8 cellular contexts compared by ENCODE assay signal in the genomic region with DNA sequence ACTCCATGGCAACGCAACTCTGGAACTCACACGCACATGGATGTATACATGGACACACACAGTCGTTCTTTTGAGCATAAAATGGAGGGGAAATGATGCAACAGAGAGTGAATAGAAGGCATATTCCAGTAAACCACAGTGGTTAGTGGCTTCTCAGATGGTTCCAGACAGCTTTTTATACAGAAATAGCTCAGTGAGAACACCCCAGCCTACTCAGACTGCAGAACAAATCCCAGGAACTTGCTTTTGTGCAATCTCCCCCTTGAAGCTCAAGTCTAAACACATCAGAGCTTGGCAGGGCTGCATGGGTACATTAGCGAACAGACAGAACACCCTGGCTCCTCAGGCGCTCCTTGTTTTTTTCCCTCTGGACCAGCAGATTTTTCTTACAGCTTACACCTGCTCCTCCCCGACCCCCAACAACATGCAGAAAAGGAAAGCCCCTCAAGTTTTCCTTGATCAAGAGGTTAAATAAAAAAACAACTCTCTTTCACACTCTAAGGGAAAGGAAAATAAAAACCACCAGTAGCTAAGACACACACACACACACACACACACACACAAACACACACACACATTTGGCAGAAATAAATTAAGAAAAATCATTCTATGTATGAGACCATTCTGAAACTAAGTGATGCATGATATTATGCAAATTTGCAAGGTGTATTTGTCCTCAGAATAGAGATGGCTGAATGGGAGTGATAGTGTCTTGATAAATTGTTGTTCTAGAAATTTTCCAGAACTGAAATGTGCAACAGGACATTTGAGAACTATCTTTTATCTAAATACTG. TPM values are rescaled to one million over a fixed set of nuclear protein-coding genes. Genes with fewer than 3 reads are reported as not detected.
DNase-seq lines count a peak whose midpoint lies in the region; ATAC-seq, FAIRE-seq and TF ChIP-seq lines count a peak whose summit lies in the region.

No MANE protein-coding gene starts in this region.

- WGBS in small intestine, 3 donors, result 41 to 76% (median 56%) methylated on average over 6 of the region's 6 CpGs
- WGBS in heart right ventricle, 2 donors, result 73 to 76% methylated on average over 6 of the region's 6 CpGs

- H3K27me3 ChIP-seq in small intestine (ENCODE audit: control insufficient read depth in 2 of 2, insufficient read depth in 2 of 2, low read length in 2 of 2) (no peaks in the 10 kb centered on the region), heart right ventricle (no peaks in the 10 kb centered on the region)

- H3K9me3 ChIP-seq in small intestine (ENCODE audit: control insufficient read depth, low read depth) (no peaks in the 10 kb centered on the region), heart right ventricle (peaks cover 0 to 9% (median 0%) of the 10 kb centered on the region in 11 donors)

- H3K4me1 ChIP-seq in small intestine (ENCODE audit: control insufficient read depth in 2 of 2, insufficient read depth in 1 of 2, low read depth in 1 of 2, low read length in 1 of 2), result peaks cover 0 to 4% of the 10 kb centered on the region in 2 donors
- H3K4me1 ChIP-seq in heart right ventricle, result peaks cover 0 to 52% (median 20%) of the 10 kb centered on the region in 9 donors

- H3K4me3 Mint-ChIP-seq in activated B cell treated with CpG ODN at 0.5 μM for 24 hours, result peak overlapping the region; percentile 29

- TF ChIP-seq CTCF in activated B cell treated with CpG ODN at 0.5 μM for 24 hours (IDR thresholded peaks at IDR 0.05), result no peak
- no peak for TF ChIP-seq CTCF in fibroblast of the aortic adventitia (IDR thresholded peaks at IDR 0.05; ENCODE audit: insufficient read depth, low read length)
- no peak for TF ChIP-seq CTCF in heart right ventricle (IDR thresholded peaks at IDR 0.05)

- H3K27ac Mint-ChIP-seq in activated B cell treated with CpG ODN at 0.5 μM for 24 hours, result peak overlapping the region; percentile 56

- H3K36me3 ChIP-seq in small intestine (ENCODE audit: control insufficient read depth in 2 of 2, insufficient read depth in 2 of 2, low read length in 2 of 2) (no peaks in the 10 kb centered on the region), heart right ventricle (no peaks in the 10 kb centered on the region)

- intact Hi-C loops in activated B cell treated with CpG ODN at 0.5 μM for 24 hours (cut with micrococcal nuclease) (loop anchor here (1.0 to 5.0 kb wide), 3 partner anchors 32 to 1149 kb away; no protein-coding TSS in a partner anchor), heart right ventricle (cut with DNase I) (loop anchor here in 2 of 10 donors (5.0 to 10.0 kb wide), 3 partner anchors 48 to 148 kb away; a partner anchor contains a TSS)

- H3K4me3 ChIP-seq in fibroblast of the aortic adventitia (ENCODE audit: low read depth, low read length) (no peak overlapping the region), small intestine (ENCODE audit: low read depth in 1 of 2, low read length in 2 of 2) (no peak overlapping the region), heart right ventricle (no peak overlapping the region)

- H3K4me1 Mint-ChIP-seq in activated B cell treated with CpG ODN at 0.5 μM for 24 hours, result peaks cover 47% of the 10 kb centered on the region

- DNase-seq in activated CD4-positive, alpha-beta T cell treated with anti-CD3 and anti-CD28 coated beads for 48 hours, result peak; percentile 35
- DNase-seq in activated CD4-positive, alpha-beta T cell treated with anti-CD3 and anti-CD28 coated beads, Interleukin-2, amount 50 U/mL, for 1 hour, result no peak
- DNase-seq in activated B cell treated with CpG ODN at 0.5 μM for 24 hours (no peak), fibroblast of the aortic adventitia (ENCODE audit: low read depth) (peak; percentile 96), small intestine (peak; percentile 20), heart right ventricle (no peak)

- CTCF ChIA-PET in activated B cell treated with CpG ODN at 0.5 μM for 24 hours (lab: Charles Lee), result no interaction called here

- no peak for FAIRE-seq in small intestine (lab: Jason Lieb, UNC)

- POLR2A ChIA-PET in activated B cell treated with CpG ODN at 0.5 μM for 24 hours (lab: Charles Lee), result interaction anchor here (0.6 to 2.3 kb wide), 5 partner anchors 50 to 1897 kb away, joined by 3 to 11 read pairs (median 5); a partner anchor contains a TSS

- no peaks in the 10 kb centered on the region for H3K9me3 Mint-ChIP-seq in activated B cell treated with CpG ODN at 0.5 μM for 24 hours

- no peaks in the 10 kb centered on the region for H3K36me3 Mint-ChIP-seq in activated B cell treated with CpG ODN at 0.5 μM for 24 hours (ENCODE audit: low read depth)

- H3K27ac ChIP-seq in small intestine (ENCODE audit: low read depth in 1 of 2, low read length in 1 of 2) (peak overlapping the region in 1 of 2 donors; percentile 11), heart right ventricle (no peak overlapping the region)

- no peaks in the 10 kb centered on the region for H3K27me3 Mint-ChIP-seq in activated B cell treated with CpG ODN at 0.5 μM for 24 hours

- ATAC-seq in activated B cell treated with CpG ODN at 0.5 μM for 24 hours (ENCODE audit: low read depth), result no peak
- no peak for ATAC-seq in HG03139 (IDR thresholded peaks at IDR 0.05; ENCODE audit: unreplicated experiment)
- no peak for ATAC-seq in GM18498 (IDR thresholded peaks at IDR 0.05; ENCODE audit: unreplicated experiment)
- ATAC-seq in heart right ventricle, result no peak

RNA-seq across cellular contexts. Expression of a gene that starts 51.2 kb away (rescaled TPM):
- total RNA-seq in activated B cell treated with CpG ODN at 0.5 μM for 24 hours (30.7 and 34.7 TPM in 2 replicates), fibroblast of the aortic adventitia (ENCODE audit: low replicate concordance) (21.1 and 35.5 TPM in 2 replicates), heart right ventricle (10 to 100 TPM; 29.4 to 41.6 (median 35.9) TPM)
- polyA plus RNA-seq in small intestine (10 to 100 TPM; 14.1 to 22.4 (median 14.6) TPM), heart right ventricle (10 to 100 TPM; 10.0 to 17.2 TPM)

RNA-seq across cellular contexts. Expression of a gene that starts 51.5 kb away (rescaled TPM):
- total RNA-seq in activated B cell treated with CpG ODN at 0.5 μM for 24 hours (13.6 and 14.1 TPM in 2 replicates), fibroblast of the aortic adventitia (ENCODE audit: low replicate concordance) (7.8 and 12.9 TPM in 2 replicates), heart right ventricle (10 to 100 TPM; 25.2 to 40.8 (median 32.7) TPM)
- polyA plus RNA-seq in small intestine (10 to 100 TPM; 15.6 to 83.2 (median 67.8) TPM), heart right ventricle (10 to 100 TPM; 17.2 to 81.6 TPM)

Comparison
In these comparisons a context has a peak if more than half of its experiments do, and no peak if none do; other contexts are left out.
1. DNase-seq: peak in activated CD4-positive, alpha-beta T cell treated with anti-CD3 and anti-CD28 coated beads for 48 hours (single experiment), fibroblast of the aortic adventitia (single experiment) and small intestine (single experiment); none in activated CD4-positive, alpha-beta T cell treated with anti-CD3 and anti-CD28 coated beads, Interleukin-2, amount 50 U/mL, for 1 hour (single experiment), activated B cell treated with CpG ODN at 0.5 μM for 24 hours (single experiment) and heart right ventricle (0 of 2).